In the genomic region with DNA sequence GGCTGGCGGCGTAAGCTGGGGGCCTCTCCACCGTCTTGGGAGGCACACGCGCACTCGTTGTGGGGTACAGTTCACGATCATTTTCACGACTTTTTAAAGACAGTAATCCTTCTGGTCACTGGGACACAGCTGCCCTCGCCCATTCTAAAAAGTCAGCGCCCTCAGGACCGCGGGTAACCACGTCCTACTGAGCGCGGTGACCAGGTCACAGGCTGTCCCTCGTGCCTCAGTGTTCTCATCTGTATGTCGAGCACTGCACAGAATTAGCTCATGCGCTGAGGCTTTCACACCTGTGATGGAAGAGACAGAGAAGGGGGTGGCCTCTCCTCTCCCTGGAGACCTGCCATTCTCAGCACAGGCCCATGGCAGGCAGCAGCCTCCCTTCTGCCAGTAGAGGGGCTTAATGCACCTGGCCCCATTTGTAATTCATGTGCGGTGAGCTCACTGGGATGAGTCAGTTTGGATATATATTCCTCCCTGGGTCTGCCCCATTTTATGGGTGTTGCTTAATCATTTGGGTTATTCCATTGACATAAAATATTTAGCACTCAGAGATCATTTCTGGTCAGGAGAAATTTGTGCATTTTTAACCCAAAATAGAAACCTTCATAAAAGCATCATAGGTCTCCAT, we compare ENCODE assay signal across 9 cellular contexts. TPM values are rescaled to one million over a fixed set of nuclear protein-coding genes. Genes with fewer than 3 reads are reported as not detected.
A peak's percentile ranks its signal among the peaks of the same experiment; 100 is the strongest.
DNase-seq lines count a peak whose midpoint lies in the region; ATAC-seq and TF ChIP-seq lines count a peak whose summit lies in the region.
"Not testable (repeated sequence)": the region's sequence is repeated elsewhere in the genome, so short reads cannot be mapped to it uniquely, and the experiment has no call there.
"Had no signal": no experiment of that assay in that cellular context is flagged by ENCODE, and none has a peak within 500 bp of the region (broad histone marks: within the 10 kb centered on the region; RNA-seq: fewer than 3 reads in every experiment).

No MANE protein-coding gene starts in this region.

- POLR2A ChIA-PET in CD8-positive, alpha-beta T cell (lab: Charles Lee): not testable (repeated sequence)

- not testable (repeated sequence) for H3K4me1 ChIP-seq in CD8-positive, alpha-beta T cell (ENCODE audit: insufficient read depth, low read length); Peyer's patch; right atrium auricular region
- H3K4me1 ChIP-seq in KMS-11 (ENCODE audit: low read depth, poor library complexity, severe bottlenecking): peaks cover 27% of the 10 kb centered on the region

- H3K4me2 ChIP-seq in KMS-11: peak overlapping the region; percentile 57

- not testable (repeated sequence) for H3K27me3 Mint-ChIP-seq in CD8-positive, alpha-beta T cell (ENCODE audit: low read depth); nephron progenitor cell (ENCODE audit: low read depth, poor library complexity); stimulated activated naive CD8-positive, alpha-beta T cell treated with anti-CD3 and anti-CD28 coated beads, Interleukin-15, amount 100 ng/mL, for 72 hours

- CTCF ChIA-PET in CD8-positive, alpha-beta T cell (lab: Charles Lee): not testable (repeated sequence)

- intact Hi-C loops in CD8-positive, alpha-beta T cell (cut with DNase I, micrococcal nuclease): loop anchor here (1.0 to 10.0 kb wide), 6 partner anchors 25 to 644 kb away; a partner anchor contains a TSS

- H3K27me3 ChIP-seq in CD8-positive, alpha-beta T cell (ENCODE audit: insufficient read depth, low read length); KMS-11 (ENCODE audit: insufficient read depth, low read depth); Peyer's patch; right atrium auricular region: not testable (repeated sequence)

- H3K27ac Mint-ChIP-seq in CD8-positive, alpha-beta T cell: peak overlapping the region; percentile 75
- H3K27ac Mint-ChIP-seq in nephron progenitor cell: not testable (repeated sequence)
- peak overlapping the region; percentile 92 to 98 for H3K27ac Mint-ChIP-seq in stimulated activated naive CD8-positive, alpha-beta T cell treated with anti-CD3 and anti-CD28 coated beads, Interleukin-15, amount 100 ng/mL, for 72 hours

- not testable (repeated sequence) for TF ChIP-seq CTCF in CD8-positive, alpha-beta T cell (IDR thresholded peaks at IDR 0.05); KMS-11 (conservative IDR thresholded peaks at IDR 0.05; ENCODE audit: low read depth, low read length); Peyer's patch (IDR thresholded peaks at IDR 0.05); right atrium auricular region (IDR thresholded peaks at IDR 0.05); nephron progenitor cell (IDR thresholded peaks at IDR 0.05)

- peak in 3 of 7 experiments; percentile 12 to 51 (median 14) for DNase-seq in CD8-positive, alpha-beta T cell
- peak in 1 of 3 donors; percentile 19 for DNase-seq in Peyer's patch
- DNase-seq in activated CD8-positive, alpha-beta memory T cell treated with anti-CD3 and anti-CD28 coated beads for 48 hours (ENCODE audit: low read depth in 2 of 3, low spot score in 2 of 3): peak in 2 of 3 experiments; percentile 4 to 8
- peak; percentile 28 for DNase-seq in central memory CD4-positive, alpha-beta T cell
- DNase-seq in right atrium auricular region (ENCODE audit: low spot score): not testable (repeated sequence)
- DNase-seq in nephron progenitor cell: peak; percentile 12
- DNase-seq in stimulated activated naive CD8-positive, alpha-beta T cell treated with anti-CD3 and anti-CD28 coated beads, Interleukin-15, amount 100 ng/mL, for 72 hours: peak; percentile 37 to 41

- H3K4me1 Mint-ChIP-seq in CD8-positive, alpha-beta T cell (ENCODE audit: low read depth): not testable (repeated sequence)
- peaks cover 39% of the 10 kb centered on the region for H3K4me1 Mint-ChIP-seq in nephron progenitor cell
- peaks cover 39% of the 10 kb centered on the region for H3K4me1 Mint-ChIP-seq in stimulated activated naive CD8-positive, alpha-beta T cell treated with anti-CD3 and anti-CD28 coated beads, Interleukin-15, amount 100 ng/mL, for 72 hours

- not testable (repeated sequence) for ATAC-seq in CD8-positive, alpha-beta T cell; stimulated activated naive CD8-positive, alpha-beta T cell treated with anti-CD3 and anti-CD28 coated beads, Interleukin-15, amount 100 ng/mL, for 72 hours

- TF ChIP-seq POLR2A in Peyer's patch (IDR thresholded peaks at IDR 0.05): not testable (repeated sequence)

- not testable (repeated sequence) for H3K36me3 ChIP-seq in CD8-positive, alpha-beta T cell (ENCODE audit: insufficient read depth, low read length); KMS-11 (ENCODE audit: insufficient read depth); Peyer's patch; right atrium auricular region

- H4K20me1 ChIP-seq in KMS-11 (ENCODE audit: insufficient read depth): not testable (repeated sequence)

- H3K4me3 ChIP-seq in CD8-positive, alpha-beta T cell (ENCODE audit: low read depth, low read length): peak overlapping the region; percentile 96
- not testable (repeated sequence) for H3K4me3 ChIP-seq in KMS-11 (IDR thresholded peaks at IDR 0.05; ENCODE audit: insufficient read depth, low read depth, low read length)
- H3K4me3 ChIP-seq in Peyer's patch: peak overlapping the region; percentile 52 to 91 (median 77)
- peak overlapping the region; percentile 51 to 75 for H3K4me3 ChIP-seq in right atrium auricular region

- H3K36me3 Mint-ChIP-seq in CD8-positive, alpha-beta T cell; nephron progenitor cell (ENCODE audit: low read depth): not testable (repeated sequence)

- H3K9me3 Mint-ChIP-seq in CD8-positive, alpha-beta T cell; nephron progenitor cell; stimulated activated naive CD8-positive, alpha-beta T cell treated with anti-CD3 and anti-CD28 coated beads, Interleukin-15, amount 100 ng/mL, for 72 hours: not testable (repeated sequence)

- peak overlapping the region; percentile 26; the same call in 1 of the 2 replicates for H2AFZ ChIP-seq in KMS-11 (ENCODE audit: low read depth)

- peak overlapping the region; percentile 94 for H3K4me3 Mint-ChIP-seq in CD8-positive, alpha-beta T cell
- peak overlapping the region; percentile 96 for H3K4me3 Mint-ChIP-seq in nephron progenitor cell
- H3K4me3 Mint-ChIP-seq in stimulated activated naive CD8-positive, alpha-beta T cell treated with anti-CD3 and anti-CD28 coated beads, Interleukin-15, amount 100 ng/mL, for 72 hours: peak overlapping the region; percentile 91 to 95

- peak overlapping the region; percentile 81 for H3K9ac ChIP-seq in KMS-11

- not testable (repeated sequence) for H3K79me2 ChIP-seq in KMS-11 (ENCODE audit: insufficient read depth, low read depth)

- H3K27ac ChIP-seq in CD8-positive, alpha-beta T cell (ENCODE audit: low read depth, low read length): peak overlapping the region; percentile 60
- peak overlapping the region; percentile 63 for H3K27ac ChIP-seq in KMS-11
- peak overlapping the region; percentile 43 to 94 (median 84) for H3K27ac ChIP-seq in Peyer's patch
- H3K27ac ChIP-seq in right atrium auricular region: peak overlapping the region; percentile 82 to 86

- H3K9me3 ChIP-seq in CD8-positive, alpha-beta T cell (ENCODE audit: low read length); Peyer's patch; right atrium auricular region: not testable (repeated sequence)

RNA-seq across cellular contexts. Expression of a gene that starts 45.1 kb away (rescaled TPM):
- total RNA-seq in CD8-positive, alpha-beta T cell: not detected
- total RNA-seq in Peyer's patch (not detected), right atrium auricular region (not detected)
- total RNA-seq: left colon had no signal
